Comparison of ENCODE assay signal across 19 cellular contexts in the genomic region with DNA sequence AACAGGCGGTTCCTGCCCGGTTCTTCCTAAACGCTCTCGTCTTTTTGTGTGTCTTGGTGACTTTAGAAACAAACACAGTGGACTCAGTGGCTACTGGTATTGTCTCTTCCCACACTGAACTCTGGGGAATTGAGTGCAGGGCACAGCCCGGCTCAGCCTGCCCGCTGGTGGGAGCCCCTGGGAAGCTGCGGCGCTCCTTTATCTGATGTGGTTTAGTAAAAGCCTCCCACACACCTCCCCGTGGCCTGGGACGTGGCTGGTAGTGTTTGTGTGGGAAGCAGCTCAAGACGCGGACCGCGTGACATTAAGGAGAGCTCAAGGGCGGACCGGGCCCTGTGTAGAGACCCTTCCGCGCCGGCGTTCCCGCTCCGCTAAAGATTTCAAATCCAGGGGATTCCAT. TPM values are rescaled to one million over a fixed set of nuclear protein-coding genes. Genes with fewer than 3 reads are reported as not detected.
A peak's percentile ranks its signal among the peaks of the same experiment; 100 is the strongest.
DNase-seq lines count a peak whose midpoint lies in the region; ATAC-seq and TF ChIP-seq lines count a peak whose summit lies in the region.
"Had no signal": no experiment of that assay in that cellular context is flagged by ENCODE, and none has a peak within 500 bp of the region (broad histone marks: within the 10 kb centered on the region; RNA-seq: fewer than 3 reads in every experiment).

No MANE protein-coding gene starts in this region.

- DNase-seq in CMK (ENCODE audit: low read depth) (peak; percentile 50), SK-N-MC (ENCODE audit: low read depth, low spot score) (no peak), neural crest cell (ENCODE audit: low read depth, low spot score) (no peak), NOMO-1 treated with dmso at 0.1 percent for 144 hours (lab: John Stamatoyannopoulos, UW; ENCODE audit: unreplicated experiment) (no peak)
- no peak for DNase-seq in stimulated activated CD4-positive, alpha-beta T cell treated with anti-CD3 and anti-CD28 coated beads, Interleukin-2, amount 100 ng/mL, for 48 hours
- DNase-seq: Calu3, DMS53, NCI-H1092, NCI-H524, Peyer's patch, Right ventricle myocardium superior had no signal

- H3K9ac ChIP-seq in SK-N-MC (ENCODE audit: insufficient read length): no peak overlapping the region
- H3K9ac ChIP-seq: KMS-11 had no signal

- no peaks in the 10 kb centered on the region for H3K27me3 Mint-ChIP-seq in brain
- no peaks in the 10 kb centered on the region for H3K27me3 Mint-ChIP-seq in neural crest cell (ENCODE audit: low read depth)

- H3K4me3 Mint-ChIP-seq in brain (no peak overlapping the region), neural crest cell (no peak overlapping the region)

- H3K4me3 ChIP-seq in SK-N-MC: no peak overlapping the region
- H3K4me3 ChIP-seq: Peyer's patch had no signal

- no peak for ATAC-seq in GM18498 (IDR thresholded peaks at IDR 0.05; ENCODE audit: unreplicated experiment)
- no peak for ATAC-seq in GM21423 (IDR thresholded peaks at IDR 0.05; ENCODE audit: unreplicated experiment)
- ATAC-seq: HepG2, SK-N-SH treated with all-trans-retinoic acid at 6 μM for 48 hours had no signal

- H3K27ac Mint-ChIP-seq in brain (peak overlapping the region in 3 of 5 experiments; percentile 13 to 82 (median 56)), neural crest cell (ENCODE audit: unreplicated experiment) (peak overlapping the region; percentile 92)

- peaks cover 11% of the 10 kb centered on the region for H3K4me1 Mint-ChIP-seq in brain
- peaks cover 3% of the 10 kb centered on the region for H3K4me1 Mint-ChIP-seq in neural crest cell

- no peaks in the 10 kb centered on the region for H3K36me3 ChIP-seq in SK-N-MC (ENCODE audit: insufficient read depth, low read length)

- H3K36me3 Mint-ChIP-seq in brain (peaks cover 6% of the 10 kb centered on the region), neural crest cell (ENCODE audit: low read depth) (no peaks in the 10 kb centered on the region)

- no peaks in the 10 kb centered on the region for H3K9me3 ChIP-seq in SK-N-MC (ENCODE audit: low read depth, low read length)
- H3K9me3 ChIP-seq: Peyer's patch had no signal

- H3K27ac ChIP-seq in SK-N-MC: peak overlapping the region; percentile 83; the same call in 1 of the 2 replicates
- H3K27ac ChIP-seq: KMS-11, Peyer's patch had no signal

- H3K9me3 Mint-ChIP-seq in brain (no peaks in the 10 kb centered on the region), neural crest cell (no peaks in the 10 kb centered on the region)

- TF ChIP-seq CTCF in brain (conservative IDR thresholded peaks at IDR 0.05): no peak
- TF ChIP-seq CTCF in neural crest cell (conservative IDR thresholded peaks at IDR 0.05): no peak

RNA-seq across cellular contexts. Expression of gene PVALEF, which starts 55.4 kb away (rescaled TPM):
- not detected for polyA plus RNA-seq in brain (ENCODE audit: insufficient read depth, low read depth, low replicate concordance)
- total RNA-seq in neural crest cell: not detected in 2 replicates
- total RNA-seq: Calu3, H4, M059J, Peyer's patch, Right ventricle myocardium superior had no signal

RNA-seq across cellular contexts. Expression of gene AATK, which starts 56.1 kb away (rescaled TPM):
- polyA plus RNA-seq in brain (ENCODE audit: insufficient read depth, low read depth, low replicate concordance): 61.7 TPM
- total RNA-seq in neural crest cell: 6.0 and 6.7 TPM in 2 replicates
- total RNA-seq: Calu3, M059J had no signal
